8 cellular contexts compared by ENCODE assay signal in genomic region chr5:96256795-96257470, GRCh38.
DNase-seq lines count a peak whose midpoint lies in the region; ATAC-seq and TF ChIP-seq lines count a peak whose summit lies in the region.
"Had no signal": no experiment of that assay in that cellular context is flagged by ENCODE, and none has a peak within 500 bp of the region (broad histone marks: within the 10 kb centered on the region; RNA-seq: fewer than 3 reads in every experiment).

No MANE protein-coding gene starts in this region.

- peaks cover 22% of the 10 kb centered on the region for H3K4me1 ChIP-seq in vagina

- DNase-seq in non-pigmented ciliary epithelial cell (ENCODE audit: low read depth) = peak; percentile 81
- no peak for DNase-seq in vagina (ENCODE audit: extremely low spot score in 2 of 2)
- DNase-seq in activated CD4-positive, alpha-beta T cell treated with anti-CD3 and anti-CD28 coated beads for 4 hours = no peak
- no peak for DNase-seq in NCI-H510A treated with DMSO at 0.1 percent for 48 hours (lab: John Stamatoyannopoulos, UW)

- ATAC-seq in HG02885 (IDR thresholded peaks at IDR 0.05; ENCODE audit: poor library complexity, unreplicated experiment) (peak; percentile 75), SK-N-SH treated with all-trans-retinoic acid at 6 μM for 48 hours (peak; percentile 70)
- ATAC-seq: esophagus mucosa had no signal

- H3K9me3 ChIP-seq in vagina = no peaks in the 10 kb centered on the region

- intact Hi-C loops in vagina (cut with DNase I) = no loop called here

- no peak for TF ChIP-seq POLR2A in vagina (IDR thresholded peaks at IDR 0.05)

- H3K27me3 ChIP-seq in vagina = no peaks in the 10 kb centered on the region

- H3K4me3 ChIP-seq in GM12875 (ENCODE audit: low read depth, low read length) (no peak overlapping the region), vagina (no peak overlapping the region)

- no peaks in the 10 kb centered on the region for H3K36me3 ChIP-seq in vagina

- no peak overlapping the region for H3K27ac ChIP-seq in vagina

- TF ChIP-seq CTCF in GM12875 (IDR thresholded peaks at IDR 0.05; ENCODE audit: borderline replicate concordance, insufficient read depth, low read depth, low read length) (0 out of 2 replicates have a peak, but pooled peaks have one; percentile 5), vagina (IDR thresholded peaks at IDR 0.05) (no peak)

TF ChIP-seq in SK-N-SH treated with all-trans-retinoic acid at 6 μM for 48 hours, 23 proteins besides CTCF, POLR2A, EP300 and RAD21:
- peak; percentile 57 for TF ChIP-seq ISL1 (CRISPR knock-in tag; IDR thresholded peaks at IDR 0.05)
- peak; percentile 94 for TF ChIP-seq TSHZ2 (CRISPR knock-in tag; IDR thresholded peaks at IDR 0.05)
- 0 out of 2 replicates have a peak, but pooled peaks have one; percentile 53 for TF ChIP-seq ZFP3 (CRISPR knock-in tag; IDR thresholded peaks at IDR 0.05)
- TF ChIP-seq ZNF565 (CRISPR knock-in tag; conservative IDR thresholded peaks at IDR 0.05; ENCODE audit: low read depth) = peak; percentile 71; the same call in 1 of the 2 replicates
- peak; percentile 97 for TF ChIP-seq TCF4 (CRISPR knock-in tag; IDR thresholded peaks at IDR 0.05; ENCODE audit: borderline replicate concordance)
- no peak for TF ChIP-seq GLIS3 (CRISPR knock-in tag; IDR thresholded peaks at IDR 0.05)
- peak; percentile 64; the same call in 1 of the 2 replicates for TF ChIP-seq CREB5 (CRISPR knock-in tag; IDR thresholded peaks at IDR 0.05; ENCODE audit: low read depth)
- no peak; the same call in 1 of the 2 replicates for TF ChIP-seq ESRRG (CRISPR knock-in tag; IDR thresholded peaks at IDR 0.05)
- no peak for TF ChIP-seq ARNTL (CRISPR knock-in tag; IDR thresholded peaks at IDR 0.05; ENCODE audit: borderline replicate concordance, low read depth)
- no peak for TF ChIP-seq ZC3H10 (CRISPR knock-in tag; IDR thresholded peaks at IDR 0.05)
- no peak for TF ChIP-seq ZFP30 (CRISPR knock-in tag; IDR thresholded peaks at IDR 0.05)
- TF ChIP-seq ZNF8 (CRISPR knock-in tag; IDR thresholded peaks at IDR 0.05) = peak; percentile 57
- peak; percentile 53; the same call in 1 of the 2 replicates for TF ChIP-seq SNAI2 (CRISPR knock-in tag; IDR thresholded peaks at IDR 0.05)
TF ChIP-seq in SK-N-SH treated with all-trans-retinoic acid at 6 μM for 48 hours: peak in this region for 8.
